ENCODE assay signal across 2 cellular contexts in the genomic region with DNA sequence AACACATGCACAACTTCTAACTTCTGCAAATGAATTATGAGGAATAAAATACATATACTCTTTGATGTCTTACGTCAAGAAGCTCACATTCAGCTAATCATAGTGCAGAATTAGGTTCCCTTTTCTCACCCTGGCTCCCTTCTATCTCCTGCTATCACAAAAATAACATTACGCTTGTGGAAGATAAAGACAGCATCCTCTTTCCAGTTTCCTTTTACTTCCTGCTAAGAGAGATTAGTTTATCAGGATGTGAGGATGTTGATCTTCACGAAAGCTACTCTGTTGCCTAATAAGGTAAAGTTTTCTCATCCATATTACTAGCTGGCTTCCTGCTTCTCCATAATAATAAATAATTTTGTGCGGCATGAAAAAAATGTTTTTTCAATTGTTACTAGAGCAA.
TF ChIP-seq lines count a peak whose summit lies in the region.

No MANE protein-coding gene starts in this region.

TF ChIP-seq in K562, 482 proteins besides CTCF, POLR2A, EP300 and RAD21 (continued from another document and continues in another):
- no peak for TF ChIP-seq ZNF561 (CRISPR knock-in tag; conservative IDR thresholded peaks at IDR 0.05)
- TF ChIP-seq, protein P1, sequence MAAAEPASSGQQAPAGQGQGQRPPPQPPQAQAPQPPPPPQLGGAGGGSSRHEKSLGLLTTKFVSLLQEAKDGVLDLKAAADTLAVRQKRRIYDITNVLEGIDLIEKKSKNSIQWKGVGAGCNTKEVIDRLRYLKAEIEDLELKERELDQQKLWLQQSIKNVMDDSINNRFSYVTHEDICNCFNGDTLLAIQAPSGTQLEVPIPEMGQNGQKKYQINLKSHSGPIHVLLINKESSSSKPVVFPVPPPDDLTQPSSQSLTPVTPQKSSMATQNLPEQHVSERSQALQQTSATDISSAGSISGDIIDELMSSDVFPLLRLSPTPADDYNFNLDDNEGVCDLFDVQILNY (CRISPR knock-in tag; IDR thresholded peaks at IDR 0.05) = no peak
- TF ChIP-seq, protein P2, sequence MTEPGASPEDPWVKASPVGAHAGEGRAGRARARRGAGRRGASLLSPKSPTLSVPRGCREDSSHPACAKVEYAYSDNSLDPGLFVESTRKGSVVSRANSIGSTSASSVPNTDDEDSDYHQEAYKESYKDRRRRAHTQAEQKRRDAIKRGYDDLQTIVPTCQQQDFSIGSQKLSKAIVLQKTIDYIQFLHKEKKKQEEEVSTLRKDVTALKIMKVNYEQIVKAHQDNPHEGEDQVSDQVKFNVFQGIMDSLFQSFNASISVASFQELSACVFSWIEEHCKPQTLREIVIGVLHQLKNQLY (CRISPR knock-in tag; conservative IDR thresholded peaks at IDR 0.05) = no peak
- TF ChIP-seq, protein P3, sequence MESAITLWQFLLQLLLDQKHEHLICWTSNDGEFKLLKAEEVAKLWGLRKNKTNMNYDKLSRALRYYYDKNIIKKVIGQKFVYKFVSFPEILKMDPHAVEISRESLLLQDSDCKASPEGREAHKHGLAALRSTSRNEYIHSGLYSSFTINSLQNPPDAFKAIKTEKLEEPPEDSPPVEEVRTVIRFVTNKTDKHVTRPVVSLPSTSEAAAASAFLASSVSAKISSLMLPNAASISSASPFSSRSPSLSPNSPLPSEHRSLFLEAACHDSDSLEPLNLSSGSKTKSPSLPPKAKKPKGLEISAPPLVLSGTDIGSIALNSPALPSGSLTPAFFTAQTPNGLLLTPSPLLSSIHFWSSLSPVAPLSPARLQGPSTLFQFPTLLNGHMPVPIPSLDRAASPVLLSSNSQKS (CRISPR knock-in tag; IDR thresholded peaks at IDR 0.05) = no peak
- TF ChIP-seq MECOM (CRISPR knock-in tag; IDR thresholded peaks at IDR 0.05) = peak; percentile 77
- TF ChIP-seq, protein P4, sequence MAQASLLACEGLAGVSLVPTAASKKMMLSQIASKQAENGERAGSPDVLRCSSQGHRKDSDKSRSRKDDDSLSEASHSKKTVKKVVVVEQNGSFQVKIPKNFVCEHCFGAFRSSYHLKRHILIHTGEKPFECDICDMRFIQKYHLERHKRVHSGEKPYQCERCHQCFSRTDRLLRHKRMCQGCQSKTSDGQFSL (CRISPR knock-in tag; IDR thresholded peaks at IDR 0.05) = no peak
- TF ChIP-seq, protein P4 (tag; IDR thresholded peaks at IDR 0.05) = no peak
- no peak for TF ChIP-seq ZFP36 (IDR thresholded peaks at IDR 0.05; ENCODE audit: low read depth, low read length, partially characterized antibody)
- TF ChIP-seq PTBP1 (IDR thresholded peaks at IDR 0.05; ENCODE audit: low read depth, low read length) = no peak
- no peak for TF ChIP-seq YY1 (IDR thresholded peaks at IDR 0.05; ENCODE audit: borderline replicate concordance in 1 of 3, control insufficient read depth in 1 of 3, extremely low read depth in 1 of 3, insufficient read depth in 3 of 3, insufficient read length in 1 of 3, insufficient replicate concordance in 2 of 3, low read depth in 1 of 3, low read length in 2 of 3)
- TF ChIP-seq, protein P5, sequence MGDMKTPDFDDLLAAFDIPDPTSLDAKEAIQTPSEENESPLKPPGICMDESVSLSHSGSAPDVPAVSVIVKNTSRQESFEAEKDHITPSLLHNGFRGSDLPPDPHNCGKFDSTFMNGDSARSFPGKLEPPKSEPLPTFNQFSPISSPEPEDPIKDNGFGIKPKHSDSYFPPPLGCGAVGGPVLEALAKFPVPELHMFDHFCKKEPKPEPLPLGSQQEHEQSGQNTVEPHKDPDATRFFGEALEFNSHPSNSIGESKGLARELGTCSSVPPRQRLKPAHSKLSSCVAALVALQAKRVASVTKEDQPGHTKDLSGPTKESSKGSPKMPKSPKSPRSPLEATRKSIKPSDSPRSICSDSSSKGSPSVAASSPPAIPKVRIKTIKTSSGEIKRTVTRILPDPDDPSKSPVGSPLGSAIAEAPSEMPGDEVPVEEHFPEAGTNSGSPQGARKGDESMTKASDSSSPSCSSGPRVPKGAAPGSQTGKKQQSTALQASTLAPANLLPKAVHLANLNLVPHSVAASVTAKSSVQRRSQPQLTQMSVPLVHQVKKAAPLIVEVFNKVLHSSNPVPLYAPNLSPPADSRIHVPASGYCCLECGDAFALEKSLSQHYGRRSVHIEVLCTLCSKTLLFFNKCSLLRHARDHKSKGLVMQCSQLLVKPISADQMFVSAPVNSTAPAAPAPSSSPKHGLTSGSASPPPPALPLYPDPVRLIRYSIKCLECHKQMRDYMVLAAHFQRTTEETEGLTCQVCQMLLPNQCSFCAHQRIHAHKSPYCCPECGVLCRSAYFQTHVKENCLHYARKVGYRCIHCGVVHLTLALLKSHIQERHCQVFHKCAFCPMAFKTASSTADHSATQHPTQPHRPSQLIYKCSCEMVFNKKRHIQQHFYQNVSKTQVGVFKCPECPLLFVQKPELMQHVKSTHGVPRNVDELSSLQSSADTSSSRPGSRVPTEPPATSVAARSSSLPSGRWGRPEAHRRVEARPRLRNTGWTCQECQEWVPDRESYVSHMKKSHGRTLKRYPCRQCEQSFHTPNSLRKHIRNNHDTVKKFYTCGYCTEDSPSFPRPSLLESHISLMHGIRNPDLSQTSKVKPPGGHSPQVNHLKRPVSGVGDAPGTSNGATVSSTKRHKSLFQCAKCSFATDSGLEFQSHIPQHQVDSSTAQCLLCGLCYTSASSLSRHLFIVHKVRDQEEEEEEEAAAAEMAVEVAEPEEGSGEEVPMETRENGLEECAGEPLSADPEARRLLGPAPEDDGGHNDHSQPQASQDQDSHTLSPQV (IDR thresholded peaks at IDR 0.05) = no peak
- TF ChIP-seq, protein P6, sequence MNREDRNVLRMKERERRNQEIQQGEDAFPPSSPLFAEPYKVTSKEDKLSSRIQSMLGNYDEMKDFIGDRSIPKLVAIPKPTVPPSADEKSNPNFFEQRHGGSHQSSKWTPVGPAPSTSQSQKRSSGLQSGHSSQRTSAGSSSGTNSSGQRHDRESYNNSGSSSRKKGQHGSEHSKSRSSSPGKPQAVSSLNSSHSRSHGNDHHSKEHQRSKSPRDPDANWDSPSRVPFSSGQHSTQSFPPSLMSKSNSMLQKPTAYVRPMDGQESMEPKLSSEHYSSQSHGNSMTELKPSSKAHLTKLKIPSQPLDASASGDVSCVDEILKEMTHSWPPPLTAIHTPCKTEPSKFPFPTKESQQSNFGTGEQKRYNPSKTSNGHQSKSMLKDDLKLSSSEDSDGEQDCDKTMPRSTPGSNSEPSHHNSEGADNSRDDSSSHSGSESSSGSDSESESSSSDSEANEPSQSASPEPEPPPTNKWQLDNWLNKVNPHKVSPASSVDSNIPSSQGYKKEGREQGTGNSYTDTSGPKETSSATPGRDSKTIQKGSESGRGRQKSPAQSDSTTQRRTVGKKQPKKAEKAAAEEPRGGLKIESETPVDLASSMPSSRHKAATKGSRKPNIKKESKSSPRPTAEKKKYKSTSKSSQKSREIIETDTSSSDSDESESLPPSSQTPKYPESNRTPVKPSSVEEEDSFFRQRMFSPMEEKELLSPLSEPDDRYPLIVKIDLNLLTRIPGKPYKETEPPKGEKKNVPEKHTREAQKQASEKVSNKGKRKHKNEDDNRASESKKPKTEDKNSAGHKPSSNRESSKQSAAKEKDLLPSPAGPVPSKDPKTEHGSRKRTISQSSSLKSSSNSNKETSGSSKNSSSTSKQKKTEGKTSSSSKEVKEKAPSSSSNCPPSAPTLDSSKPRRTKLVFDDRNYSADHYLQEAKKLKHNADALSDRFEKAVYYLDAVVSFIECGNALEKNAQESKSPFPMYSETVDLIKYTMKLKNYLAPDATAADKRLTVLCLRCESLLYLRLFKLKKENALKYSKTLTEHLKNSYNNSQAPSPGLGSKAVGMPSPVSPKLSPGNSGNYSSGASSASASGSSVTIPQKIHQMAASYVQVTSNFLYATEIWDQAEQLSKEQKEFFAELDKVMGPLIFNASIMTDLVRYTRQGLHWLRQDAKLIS (CRISPR knock-in tag; IDR thresholded peaks at IDR 0.05) = no peak

TF ChIP-seq in SK-N-SH treated with all-trans-retinoic acid at 6 μM for 48 hours, 23 proteins besides CTCF, POLR2A, EP300 and RAD21 (continued from another document):
- TF ChIP-seq TOX (CRISPR knock-in tag; IDR thresholded peaks at IDR 0.05; ENCODE audit: borderline replicate concordance) = no peak
- TF ChIP-seq ZNF565 (CRISPR knock-in tag; conservative IDR thresholded peaks at IDR 0.05; ENCODE audit: low read depth) = no peak
